20 cellular contexts compared by ENCODE assay signal in genomic region chr1:168482106-168482505, GRCh38.
A peak's percentile ranks its signal among the peaks of the same experiment; 100 is the strongest.
DNase-seq lines count a peak whose midpoint lies in the region; ATAC-seq and TF ChIP-seq lines count a peak whose summit lies in the region.
"Had no signal": no experiment of that assay in that cellular context is flagged by ENCODE, and none has a peak within 500 bp of the region (broad histone marks: within the 10 kb centered on the region; RNA-seq: fewer than 3 reads in every experiment).

No MANE protein-coding gene starts in this region.

- no peak overlapping the region for H3K18ac ChIP-seq in trophoblast cell (ENCODE audit: low read length)

- H2BK5ac ChIP-seq in trophoblast cell (ENCODE audit: low read depth, low read length, poor library complexity): no peak overlapping the region

- DNase-seq in NCI-H2171 treated with DMSO at 0.1 percent for 48 hours (lab: John Stamatoyannopoulos, UW) (peak; percentile 53), NCI-H2171 (lab: John Stamatoyannopoulos, UW) (no peak), NT2/D1 (ENCODE audit: low read depth, low spot score) (peak; percentile 60), fibroblast of mammary gland (ENCODE audit: low read depth) (peak; percentile 59), trophoblast cell (peak in 1 of 2 donors; percentile 30), upper lobe of right lung (no peak), colonic mucosa (no peak)
- no peak for DNase-seq in stimulated activated CD4-positive, alpha-beta T cell treated with anti-CD3 and anti-CD28 coated beads, Interleukin-2, amount 100 ng/mL, for 24 hours
- DNase-seq: 8988T; activated CD4-positive, CD25-positive, alpha-beta regulatory T cell treated with anti-CD3 and anti-CD28 coated beads, Interleukin-2, amount 50 U/mL, for 72 hours; C1 segment of cervical spinal cord; DMS79; heart right ventricle; mucosa of descending colon; NCI-H2081; NCI-H774; ovary; T-helper 1 cell had no signal

- no peak overlapping the region for H3K23ac ChIP-seq in trophoblast cell (ENCODE audit: low read length)

- H3K4me1 ChIP-seq in NT2/D1 (ENCODE audit: insufficient read depth, insufficient read length) (peaks cover 4% of the 10 kb centered on the region), trophoblast cell (ENCODE audit: control insufficient read depth in 1 of 2, insufficient read depth in 2 of 2, low read length in 2 of 2) (peaks cover 6 to 10% of the 10 kb centered on the region in 2 experiments), upper lobe of right lung (peaks cover 36% of the 10 kb centered on the region), colonic mucosa (no peaks in the 10 kb centered on the region)

- H3K4me3 ChIP-seq in NT2/D1 (ENCODE audit: insufficient read length, low read depth) (no peak overlapping the region), fibroblast of mammary gland (ENCODE audit: control insufficient read depth, low read depth, low read length) (no peak overlapping the region), trophoblast cell (ENCODE audit: low read depth, low read length) (no peak overlapping the region), upper lobe of right lung (no peak overlapping the region), colonic mucosa (no peak overlapping the region)
- H3K4me3 ChIP-seq: heart right ventricle, mucosa of descending colon, ovary, skin epidermis had no signal

- peak overlapping the region; percentile 15 for H4K91ac ChIP-seq in trophoblast cell (ENCODE audit: low read depth, low read length)

- H3K4me2 ChIP-seq in trophoblast cell (ENCODE audit: low read length): no peak overlapping the region

- H4K12ac ChIP-seq in trophoblast cell (ENCODE audit: low read depth, low read length): no peak overlapping the region

- H4K8ac ChIP-seq in trophoblast cell (ENCODE audit: low read depth, low read length): no peak overlapping the region

- peak overlapping the region; percentile 17 for H3K14ac ChIP-seq in trophoblast cell (ENCODE audit: low read length)

- peak overlapping the region; percentile 48 for H2BK120ac ChIP-seq in trophoblast cell (ENCODE audit: insufficient read depth, low read length, poor library complexity)

- no peak overlapping the region for H3K4ac ChIP-seq in trophoblast cell (ENCODE audit: low read depth, low read length)

- H2AFZ ChIP-seq in trophoblast cell (ENCODE audit: insufficient read depth, low read length, poor library complexity): no peak overlapping the region

- H3K9me3 ChIP-seq in NT2/D1 (ENCODE audit: insufficient read depth, low read length) (no peaks in the 10 kb centered on the region), trophoblast cell (ENCODE audit: insufficient read depth, low read depth, low read length) (peaks cover 3% of the 10 kb centered on the region), upper lobe of right lung (no peaks in the 10 kb centered on the region), colonic mucosa (no peaks in the 10 kb centered on the region)
- H3K9me3 ChIP-seq: ovary had no signal

- no peak for TF ChIP-seq CTCF in fibroblast of mammary gland (conservative IDR thresholded peaks at IDR 0.05; ENCODE audit: control insufficient read depth, insufficient read depth, low read depth, low read length)
- TF ChIP-seq CTCF in upper lobe of right lung (IDR thresholded peaks at IDR 0.05): no peak
- no peak for TF ChIP-seq CTCF in colonic mucosa (IDR thresholded peaks at IDR 0.05)

- H3K36me3 ChIP-seq in NT2/D1 (ENCODE audit: insufficient read depth, insufficient read length, low read length) (no peaks in the 10 kb centered on the region), trophoblast cell (ENCODE audit: control insufficient read depth in 1 of 2, insufficient read depth in 2 of 2, low read length in 2 of 2) (peaks cover 0 to 3% of the 10 kb centered on the region in 2 experiments), upper lobe of right lung (no peaks in the 10 kb centered on the region), colonic mucosa (no peaks in the 10 kb centered on the region)
- H3K36me3 ChIP-seq: heart right ventricle, ovary had no signal

- peaks cover 10% of the 10 kb centered on the region for H3K79me1 ChIP-seq in trophoblast cell (ENCODE audit: low read length)

- no peak for ATAC-seq in upper lobe of right lung
- ATAC-seq: HCT116 had no signal

- peaks cover 3% of the 10 kb centered on the region for H3K79me2 ChIP-seq in trophoblast cell (ENCODE audit: control insufficient read depth, insufficient read depth, low read length, poor library complexity)

- intact Hi-C loops in upper lobe of right lung (cut with DNase I): no loop called here
- intact Hi-C loops in colonic mucosa (cut with DNase I): no loop called here

- H3K27me3 ChIP-seq in NT2/D1 (ENCODE audit: insufficient read depth, insufficient read length) (no peaks in the 10 kb centered on the region), trophoblast cell (ENCODE audit: insufficient read depth, low read length) (no peaks in the 10 kb centered on the region), upper lobe of right lung (no peaks in the 10 kb centered on the region), colonic mucosa (no peaks in the 10 kb centered on the region)
- H3K27me3 ChIP-seq: heart right ventricle, ovary had no signal

- H2AK5ac ChIP-seq in trophoblast cell (ENCODE audit: low read length): no peak overlapping the region

- H3K9ac ChIP-seq in NT2/D1 (ENCODE audit: insufficient read length, low read depth) (no peak overlapping the region), trophoblast cell (ENCODE audit: low read length) (no peak overlapping the region), colonic mucosa (ENCODE audit: low read depth in 2 of 2, low read length in 2 of 2) (no peak overlapping the region)

- H2BK12ac ChIP-seq in trophoblast cell (ENCODE audit: low read length): no peak overlapping the region

- H3K27ac ChIP-seq in trophoblast cell (ENCODE audit: low read depth, low read length) (peak overlapping the region; percentile 35), upper lobe of right lung (no peak overlapping the region), colonic mucosa (no peak overlapping the region)

Comparison
In these comparisons a context has a peak if more than half of its experiments do, and no peak if none do; other contexts are left out.
1. DNase-seq: peak in NCI-H2171 treated with DMSO at 0.1 percent for 48 hours (single experiment), NT2/D1 (single experiment) and fibroblast of mammary gland (single experiment); none in NCI-H2171 (single experiment), upper lobe of right lung (single experiment), colonic mucosa (single experiment) and stimulated activated CD4-positive, alpha-beta T cell treated with anti-CD3 and anti-CD28 coated beads, Interleukin-2, amount 100 ng/mL, for 24 hours (0 of 2).